Comparison of ENCODE assay signal across 20 cellular contexts in genomic region chr9:72534931-72535330, GRCh38. TPM values are rescaled to one million over a fixed set of nuclear protein-coding genes. Genes with fewer than 3 reads are reported as not detected.
DNase-seq lines count a peak whose midpoint lies in the region; ATAC-seq and TF ChIP-seq lines count a peak whose summit lies in the region.
"Had no signal": no experiment of that assay in that cellular context is flagged by ENCODE, and none has a peak within 500 bp of the region (broad histone marks: within the 10 kb centered on the region; RNA-seq: fewer than 3 reads in every experiment).

No MANE protein-coding gene starts in this region.

- peak; percentile 74 for ATAC-seq in activated T-helper 17 cell treated with anti-CD3 and anti-CD28 coated beads, Interleukin-2, amount 50 U/mL, for 72 hours (replicated peaks)
- ATAC-seq in GM18870 (IDR thresholded peaks at IDR 0.05; ENCODE audit: unreplicated experiment): no peak
- no peak for ATAC-seq in activated CD4-positive, CD25-positive, alpha-beta regulatory T cell treated with anti-CD3 and anti-CD28 coated beads, Interleukin-2, amount 50 U/mL, for 24 hours
- ATAC-seq: HepG2 had no signal

- no peaks in the 10 kb centered on the region for H3K27me3 Mint-ChIP-seq in MCF 10A (ENCODE audit: insufficient read depth, unreplicated experiment)
- no peaks in the 10 kb centered on the region for H3K27me3 Mint-ChIP-seq in activated T-helper 17 cell treated with anti-CD3 and anti-CD28 coated beads, Interleukin-2, amount 50 U/mL, for 72 hours
- H3K27me3 Mint-ChIP-seq: CD4-positive, alpha-beta memory T cell had no signal

- no peak overlapping the region for H3K27ac Mint-ChIP-seq in MCF 10A (ENCODE audit: low read depth, unreplicated experiment)
- peak overlapping the region; percentile 15 for H3K27ac Mint-ChIP-seq in activated T-helper 17 cell treated with anti-CD3 and anti-CD28 coated beads, Interleukin-2, amount 50 U/mL, for 72 hours
- H3K27ac Mint-ChIP-seq: CD14-positive monocyte; CD4-positive, alpha-beta memory T cell had no signal

- H3K4me3 Mint-ChIP-seq in MCF 10A (ENCODE audit: unreplicated experiment): no peak overlapping the region
- H3K4me3 Mint-ChIP-seq in activated T-helper 17 cell treated with anti-CD3 and anti-CD28 coated beads, Interleukin-2, amount 50 U/mL, for 72 hours: no peak overlapping the region
- H3K4me3 Mint-ChIP-seq: CD14-positive monocyte; CD4-positive, alpha-beta memory T cell had no signal

- peaks cover 19% of the 10 kb centered on the region for H3K4me1 Mint-ChIP-seq in MCF 10A (ENCODE audit: insufficient read depth, unreplicated experiment)
- peaks cover 1% of the 10 kb centered on the region for H3K4me1 Mint-ChIP-seq in activated T-helper 17 cell treated with anti-CD3 and anti-CD28 coated beads, Interleukin-2, amount 50 U/mL, for 72 hours

- POLR2A ChIA-PET in MCF 10A (lab: Yijun Ruan, JAX): interaction anchor here (0.8 to 3.1 kb wide), 5 partner anchors 10 to 242 kb away, joined by 3 to 10 read pairs (median 4); partner anchors contain the start of gene ZFAND5

- peaks cover 8% of the 10 kb centered on the region for H3K9me3 ChIP-seq in mammary epithelial cell (replicated peaks; ENCODE audit: insufficient read depth, low read length)

- H3K27ac ChIP-seq in mammary epithelial cell (ENCODE audit: insufficient read depth, low read depth, low read length): no peak overlapping the region
- no peak overlapping the region for H3K27ac ChIP-seq in caudate nucleus (ENCODE audit: low read depth, low read length)
- H3K27ac ChIP-seq: BLaER1 had no signal

- H3K9ac ChIP-seq in mammary epithelial cell (ENCODE audit: insufficient read depth, low read length): no peak overlapping the region
- H3K9ac ChIP-seq: BLaER1 had no signal

- DNase-seq in mammary epithelial cell: peak; percentile 25
- no peak for DNase-seq in MCF 10A (ENCODE audit: unreplicated experiment)
- peak; percentile 50 for DNase-seq in epithelial cell of esophagus (ENCODE audit: low read depth)
- no peak for DNase-seq in activated gamma-delta T cell treated with Interleukin-2 at 50 U/mL for 16 hours
- DNase-seq in caudate nucleus (lab: John Stamatoyannopoulos, UW): no peak
- DNase-seq: 8988T; CD4-positive, alpha-beta memory T cell; DMS153; DMS79; GDM1 had no signal

- intact Hi-C loops in mammary epithelial cell (cut with micrococcal nuclease): no loop called here
- intact Hi-C loops in MCF 10A (cut with micrococcal nuclease): no loop called here

- no peak overlapping the region for H3K4me2 ChIP-seq in mammary epithelial cell (ENCODE audit: insufficient read depth, low read depth, low read length)
- H3K4me2 ChIP-seq: BLaER1 had no signal

- TF ChIP-seq CTCF in mammary epithelial cell (conservative IDR thresholded peaks at IDR 0.05 in 1 of 2, IDR thresholded peaks at IDR 0.05 in 1 of 2; ENCODE audit: extremely low read depth in 1 of 2, insufficient read depth in 1 of 2, low read depth in 1 of 2, low read length in 2 of 2) (no peak), MCF 10A (IDR thresholded peaks at IDR 0.05; ENCODE audit: unreplicated experiment) (no peak), epithelial cell of esophagus (IDR thresholded peaks at IDR 0.05; ENCODE audit: insufficient read depth, low read depth, low read length, missing control alignments) (no peak)

- BruUV-seq in mammary epithelial cell (replicated peaks; lab: Mats Ljungman, UMichigan): no TSS peak
- BruUV-seq in MCF 10A (replicated peaks; lab: Mats Ljungman, UMichigan): no TSS peak

- H3K4me3 ChIP-seq in mammary epithelial cell (replicated peaks in 1 of 3; ENCODE audit: insufficient read depth in 1 of 3, low read depth in 2 of 3, low read length in 3 of 3) (no peak overlapping the region), epithelial cell of esophagus (ENCODE audit: low read length) (no peak overlapping the region)
- H3K4me3 ChIP-seq: BLaER1, HAP-1 had no signal

- H4K20me1 ChIP-seq in mammary epithelial cell (ENCODE audit: insufficient read depth, low read length): no peaks in the 10 kb centered on the region
- H4K20me1 ChIP-seq: BLaER1 had no signal

- dilution Hi-C loops in mammary epithelial cell (cut with HindIII; ENCODE audit: low sequenced_read_pairs): loop anchor here (10.0 kb wide), 1 partner anchor 50 kb away; no protein-coding TSS in a partner anchor

- H2AFZ ChIP-seq in mammary epithelial cell (ENCODE audit: low read depth, low read length): no peak overlapping the region

- no peaks in the 10 kb centered on the region for H3K79me2 ChIP-seq in mammary epithelial cell (ENCODE audit: insufficient read depth, low read length)

- H3K9me3 Mint-ChIP-seq in MCF 10A (ENCODE audit: unreplicated experiment): no peaks in the 10 kb centered on the region
- no peaks in the 10 kb centered on the region for H3K9me3 Mint-ChIP-seq in activated T-helper 17 cell treated with anti-CD3 and anti-CD28 coated beads, Interleukin-2, amount 50 U/mL, for 72 hours

- 86% methylated on average over 4 of the region's 4 CpGs for WGBS in mammary epithelial cell (ENCODE audit: low coverage, missing lambda C conversion rate)

- peaks cover 14% of the 10 kb centered on the region for H3K4me1 ChIP-seq in mammary epithelial cell (ENCODE audit: insufficient read depth, low read length)
- H3K4me1 ChIP-seq: BLaER1 had no signal

- no peaks in the 10 kb centered on the region for H3K27me3 ChIP-seq in mammary epithelial cell (ENCODE audit: insufficient read depth, low read length)
- H3K27me3 ChIP-seq: BLaER1 had no signal

- in situ Hi-C loops in mammary epithelial cell (cut with MboI; ENCODE audit: low sequenced_read_pairs in 2 of 2): no loop called here

- CTCF ChIA-PET in mammary epithelial cell (lab: Charles Lee; ENCODE audit: low non-redundant PET): no interaction called here
- CTCF ChIA-PET in MCF 10A (lab: Yijun Ruan, JAX): no interaction called here

- no peaks in the 10 kb centered on the region for H3K36me3 Mint-ChIP-seq in MCF 10A (ENCODE audit: insufficient read depth, unreplicated experiment)
- no peaks in the 10 kb centered on the region for H3K36me3 Mint-ChIP-seq in activated T-helper 17 cell treated with anti-CD3 and anti-CD28 coated beads, Interleukin-2, amount 50 U/mL, for 72 hours (ENCODE audit: low read depth)
- H3K36me3 Mint-ChIP-seq: CD14-positive monocyte had no signal

- H3K36me3 ChIP-seq in mammary epithelial cell (ENCODE audit: insufficient read depth, low read length): no peaks in the 10 kb centered on the region
- H3K36me3 ChIP-seq: BLaER1, HAP-1 had no signal

RNA-seq across cellular contexts. Expression of gene TMC1, which starts 13.5 kb away (rescaled TPM):
- not detected for total RNA-seq in mammary epithelial cell
- 0.06 TPM for polyA plus RNA-seq in mammary epithelial cell
- polyA minus RNA-seq in mammary epithelial cell: not detected
- not detected in 2 replicates for total RNA-seq in MCF 10A (2022)
- under 1 TPM; 0.32 to 0.41 TPM for total RNA-seq in activated T-helper 17 cell treated with anti-CD3 and anti-CD28 coated beads, Interleukin-2, amount 50 U/mL, for 72 hours
- total RNA-seq: CD4-positive, alpha-beta memory T cell; Daoy; H4 had no signal
- polyA plus RNA-seq: AG04450; CD4-positive, alpha-beta memory T cell had no signal

Comparison
In these comparisons a context has a peak if more than half of its experiments do, and no peak if none do; other contexts are left out.
1. DNase-seq: peak in mammary epithelial cell (single experiment) and epithelial cell of esophagus (single experiment); none in MCF 10A (single experiment), activated gamma-delta T cell treated with Interleukin-2 at 50 U/mL for 16 hours (single experiment) and caudate nucleus (0 of 61).